Comparison of ENCODE assay signal across 1 cellular context in genomic region chr6:157516319-157517026, GRCh38.
TF ChIP-seq lines count a peak whose summit lies in the region.

No MANE protein-coding gene starts in this region.

TF ChIP-seq in K562, 482 proteins besides CTCF, POLR2A, EP300 and RAD21 (continued from another document and continues in another):
- TF ChIP-seq ZNF592 (IDR thresholded peaks at IDR 0.05) (peak; percentile 85), COPS2 (conservative IDR thresholded peaks at IDR 0.05) (no peak), MLX (CRISPR knock-in tag; conservative IDR thresholded peaks at IDR 0.05) (no peak), NEUROD1 (IDR thresholded peaks at IDR 0.05; ENCODE audit: borderline replicate concordance, low read depth, low read length, partially characterized antibody) (no peak), CBFA2T2 (conservative IDR thresholded peaks at IDR 0.05) (no peak), CHD2 (IDR thresholded peaks at IDR 0.05; ENCODE audit: low read depth, low read length) (no peak), ZNF436 (CRISPR knock-in tag; IDR thresholded peaks at IDR 0.05) (no peak), PHF8 (IDR thresholded peaks at IDR 0.05; ENCODE audit: borderline replicate concordance, low read length) (no peak), KAT8 (IDR thresholded peaks at IDR 0.05; ENCODE audit: low read depth) (no peak), SIN3B (IDR thresholded peaks at IDR 0.05; ENCODE audit: low read depth) (no peak), FIP1L1 (IDR thresholded peaks at IDR 0.05; ENCODE audit: low read depth, low read length, poor library complexity, severe bottlenecking) (no peak), TCFL5 (CRISPR knock-in tag; conservative IDR thresholded peaks at IDR 0.05) (no peak), GATAD2A (IDR thresholded peaks at IDR 0.05) (no peak), TEAD4 (IDR thresholded peaks at IDR 0.05; ENCODE audit: low read length) (no peak), TEAD4 (CRISPR knock-in tag; IDR thresholded peaks at IDR 0.05; ENCODE audit: borderline replicate concordance) (no peak), HLTF (IDR thresholded peaks at IDR 0.05) (no peak), ZNF551 (CRISPR knock-in tag; IDR thresholded peaks at IDR 0.05) (no peak), SMAD1 (IDR thresholded peaks at IDR 0.05; ENCODE audit: low read depth, low read length, partially characterized antibody) (no peak), ZNF584 (CRISPR knock-in tag; IDR thresholded peaks at IDR 0.05; ENCODE audit: low read depth) (no peak), GATA2 (CRISPR knock-in tag; IDR thresholded peaks at IDR 0.05) (no peak), MAFF (IDR thresholded peaks at IDR 0.05; ENCODE audit: low read length) (no peak), BMI1 (IDR thresholded peaks at IDR 0.05; ENCODE audit: low read length) (no peak), TEAD1 (CRISPR knock-in tag; IDR thresholded peaks at IDR 0.05) (peak in 1 of 2 experiments; percentile 50; a peak in 2 of 4 replicates), TCF3 (CRISPR knock-in tag; IDR thresholded peaks at IDR 0.05) (no peak), ZKSCAN1 (IDR thresholded peaks at IDR 0.05; ENCODE audit: low read depth, low read length) (no peak), MEIS2 (IDR thresholded peaks at IDR 0.05; ENCODE audit: partially characterized antibody) (peak; percentile 20), MYC (IDR thresholded peaks at IDR 0.05; ENCODE audit: low read depth, low read length) (no peak), MYC (CRISPR knock-in tag; IDR thresholded peaks at IDR 0.05; ENCODE audit: borderline replicate concordance, low read depth) (0 out of 2 replicates have a peak, but pooled peaks have one; percentile 53), RERE (CRISPR knock-in tag; IDR thresholded peaks at IDR 0.05; ENCODE audit: borderline replicate concordance) (no peak), NFE2 (IDR thresholded peaks at IDR 0.05; ENCODE audit: low read depth) (no peak), SAP30 (IDR thresholded peaks at IDR 0.05; ENCODE audit: borderline replicate concordance, insufficient read depth, low read depth, low read length, poor library complexity, severe bottlenecking) (no peak), CBX3 (IDR thresholded peaks at IDR 0.05; ENCODE audit: borderline replicate concordance in 1 of 2, low read length in 2 of 2) (peak in 1 of 2 experiments; percentile 36; a peak in 1 of 3 replicates)
- TF ChIP-seq, protein P1, sequence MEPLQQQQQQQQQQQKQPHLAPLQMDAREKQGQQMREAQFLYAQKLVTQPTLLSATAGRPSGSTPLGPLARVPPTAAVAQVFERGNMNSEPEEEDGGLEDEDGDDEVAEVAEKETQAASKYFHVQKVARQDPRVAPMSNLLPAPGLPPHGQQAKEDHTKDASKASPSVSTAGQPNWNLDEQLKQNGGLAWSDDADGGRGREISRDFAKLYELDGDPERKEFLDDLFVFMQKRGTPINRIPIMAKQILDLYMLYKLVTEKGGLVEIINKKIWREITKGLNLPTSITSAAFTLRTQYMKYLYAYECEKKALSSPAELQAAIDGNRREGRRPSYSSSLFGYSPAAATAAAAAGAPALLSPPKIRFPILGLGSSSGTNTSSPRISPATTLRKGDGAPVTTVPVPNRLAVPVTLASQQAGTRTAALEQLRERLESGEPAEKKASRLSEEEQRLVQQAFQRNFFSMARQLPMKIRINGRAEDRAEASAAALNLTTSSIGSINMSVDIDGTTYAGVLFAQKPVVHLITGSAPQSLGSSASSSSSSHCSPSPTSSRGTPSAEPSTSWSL (CRISPR knock-in tag; IDR thresholded peaks at IDR 0.05; ENCODE audit: borderline replicate concordance), result no peak
- TF ChIP-seq, protein P2, sequence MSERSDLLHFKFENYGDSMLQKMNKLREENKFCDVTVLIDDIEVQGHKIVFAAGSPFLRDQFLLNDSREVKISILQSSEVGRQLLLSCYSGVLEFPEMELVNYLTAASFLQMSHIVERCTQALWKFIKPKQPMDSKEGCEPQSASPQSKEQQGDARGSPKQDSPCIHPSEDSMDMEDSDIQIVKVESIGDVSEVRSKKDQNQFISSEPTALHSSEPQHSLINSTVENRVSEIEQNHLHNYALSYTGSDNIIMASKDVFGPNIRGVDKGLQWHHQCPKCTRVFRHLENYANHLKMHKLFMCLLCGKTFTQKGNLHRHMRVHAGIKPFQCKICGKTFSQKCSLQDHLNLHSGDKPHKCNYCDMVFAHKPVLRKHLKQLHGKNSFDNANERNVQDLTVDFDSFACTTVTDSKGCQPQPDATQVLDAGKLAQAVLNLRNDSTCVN (CRISPR knock-in tag; IDR thresholded peaks at IDR 0.05), result no peak
- TF ChIP-seq, protein P3, sequence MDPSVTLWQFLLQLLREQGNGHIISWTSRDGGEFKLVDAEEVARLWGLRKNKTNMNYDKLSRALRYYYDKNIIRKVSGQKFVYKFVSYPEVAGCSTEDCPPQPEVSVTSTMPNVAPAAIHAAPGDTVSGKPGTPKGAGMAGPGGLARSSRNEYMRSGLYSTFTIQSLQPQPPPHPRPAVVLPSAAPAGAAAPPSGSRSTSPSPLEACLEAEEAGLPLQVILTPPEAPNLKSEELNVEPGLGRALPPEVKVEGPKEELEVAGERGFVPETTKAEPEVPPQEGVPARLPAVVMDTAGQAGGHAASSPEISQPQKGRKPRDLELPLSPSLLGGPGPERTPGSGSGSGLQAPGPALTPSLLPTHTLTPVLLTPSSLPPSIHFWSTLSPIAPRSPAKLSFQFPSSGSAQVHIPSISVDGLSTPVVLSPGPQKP (CRISPR knock-in tag; IDR thresholded peaks at IDR 0.05), result no peak
